ENCODE assay signal across 8 cellular contexts in the genomic region with DNA sequence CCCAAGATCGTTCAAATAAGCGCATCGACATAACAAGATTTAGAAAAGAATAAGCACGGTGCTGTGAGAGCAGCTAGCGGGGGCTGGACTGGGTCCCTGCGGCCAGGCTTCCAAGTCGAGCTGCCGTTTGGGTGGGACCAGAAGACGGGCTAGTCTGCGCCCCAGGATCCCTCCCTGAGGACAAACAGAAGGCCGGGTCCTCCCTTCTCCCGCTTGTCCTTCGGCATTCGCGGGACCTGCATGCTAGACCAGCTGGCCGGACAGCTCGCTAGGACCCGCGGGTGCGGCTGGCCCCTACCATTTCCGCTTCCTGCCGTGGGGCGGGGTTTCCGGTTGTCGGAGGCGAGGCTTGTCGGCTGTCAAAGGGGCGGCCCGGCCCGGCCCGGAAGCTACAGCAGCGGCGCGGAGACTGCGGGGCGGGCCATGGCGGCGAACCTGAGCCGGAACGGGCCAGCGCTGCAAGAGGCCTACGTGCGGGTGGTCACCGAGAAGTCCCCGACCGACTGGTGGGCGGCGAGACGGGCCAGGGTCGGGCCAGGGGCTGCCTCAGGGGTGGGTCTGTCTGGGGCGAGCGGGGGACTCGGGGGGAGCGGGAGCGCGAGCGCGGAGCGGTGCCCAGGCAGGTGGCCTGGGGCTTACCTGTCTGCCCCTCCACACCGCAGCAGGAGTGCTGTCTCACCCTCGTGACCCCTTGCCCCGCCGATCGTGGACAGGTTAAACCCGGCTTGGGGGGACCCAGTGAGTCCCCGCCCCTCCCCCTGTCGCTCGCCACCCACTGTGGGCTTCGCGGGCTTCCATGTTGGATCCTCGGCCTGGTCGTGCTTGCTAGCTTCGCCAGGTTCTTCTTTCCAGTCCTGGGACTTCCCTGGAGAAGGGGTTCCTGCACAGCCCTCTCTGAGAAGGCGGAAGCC. TPM values are rescaled to one million over a fixed set of nuclear protein-coding genes. Genes with fewer than 3 reads are reported as not detected.
A peak's percentile ranks its signal among the peaks of the same experiment; 100 is the strongest.
DNase-seq lines count a peak whose midpoint lies in the region; ATAC-seq, FAIRE-seq and TF ChIP-seq lines count a peak whose summit lies in the region.

A gene (plus strand): TSS at position 388 of the 911 bp plus-strand sequence. CDS start 36 bp downstream, at position 424.

- TF ChIP-seq CTCF in WI38 (IDR thresholded peaks at IDR 0.05; ENCODE audit: low read depth, low read length) (no peak), bronchial epithelial cell (IDR thresholded peaks at IDR 0.05; ENCODE audit: insufficient read depth, low read length, severe bottlenecking) (no peak)

- peak; percentile 90 for DNase-seq in A172 (ENCODE audit: low spot score)
- peak; percentile 75 for DNase-seq in NCI-H2171 treated with DMSO at 0.1 percent for 48 hours (lab: John Stamatoyannopoulos, UW)
- peak; percentile 73 for DNase-seq in bronchial epithelial cell (ENCODE audit: low read depth)
- peak; percentile 87 to 88 (median 87) for DNase-seq in immature natural killer cell
- DNase-seq in smooth muscle cell of the brain vasculature (ENCODE audit: low read depth, low spot score) = peak; percentile 52

- H3K4me3 Mint-ChIP-seq in immature natural killer cell = peak within 1 kb of the TSS; percentile 90 to 95 (median 91)

- H3K9me3 Mint-ChIP-seq in immature natural killer cell = no peaks in the 10 kb centered on the region

- H3K27ac Mint-ChIP-seq in immature natural killer cell = peak within 1 kb of the TSS; percentile 96 to 99 (median 98)

- peaks cover 0 to 8% (median 0%) of the 10 kb centered on the region in 3 donors for H3K36me3 Mint-ChIP-seq in immature natural killer cell

- peaks cover 2 to 14% (median 12%) of the 10 kb centered on the region in 3 donors for H3K27me3 Mint-ChIP-seq in immature natural killer cell (ENCODE audit: low read depth in 3 of 3)

- H3K27me3 ChIP-seq in bronchial epithelial cell (ENCODE audit: control insufficient read depth, insufficient read depth, low read length) = no peaks in the 10 kb centered on the region

- ATAC-seq in GM18520 (IDR thresholded peaks at IDR 0.05; ENCODE audit: unreplicated experiment) (peak; percentile 51), HG03060 (IDR thresholded peaks at IDR 0.05; ENCODE audit: low read depth, unreplicated experiment) (peak; percentile 47)

- FAIRE-seq in bronchial epithelial cell (lab: Jason Lieb, UNC) = no peak

- peaks cover 5% of the 10 kb centered on the region for H3K36me3 ChIP-seq in bronchial epithelial cell (ENCODE audit: control insufficient read depth, insufficient read depth, low read length)

- peaks cover 53 to 57% of the 10 kb centered on the region in 2 donors for H3K4me1 Mint-ChIP-seq in immature natural killer cell

- H3K4me3 ChIP-seq in WI38 (ENCODE audit: low read depth, low read length) (peak within 1 kb of the TSS; percentile 76), bronchial epithelial cell (ENCODE audit: low read depth, low read length) (peak within 1 kb of the TSS; percentile 97)

RNA-seq across cellular contexts. Expression of the gene that starts here (rescaled TPM):
- 171 and 187 TPM in 2 replicates for total RNA-seq in A172 (2014; rRNA removed; shearing (Covaris generic))
- 87.9 and 110 TPM in 2 replicates for total RNA-seq in bronchial epithelial cell
- 100 to 1,000 TPM; 237 to 306 (median 285) TPM for polyA plus RNA-seq in immature natural killer cell

Comparison
In these comparisons a context has a peak if more than half of its experiments do, and no peak if none do; other contexts are left out.
1. Peak in every context shown above with its lines: DNase-seq, ATAC-seq and H3K4me3 ChIP-seq.